Comparison of ENCODE assay signal across 19 cellular contexts in the genomic region with DNA sequence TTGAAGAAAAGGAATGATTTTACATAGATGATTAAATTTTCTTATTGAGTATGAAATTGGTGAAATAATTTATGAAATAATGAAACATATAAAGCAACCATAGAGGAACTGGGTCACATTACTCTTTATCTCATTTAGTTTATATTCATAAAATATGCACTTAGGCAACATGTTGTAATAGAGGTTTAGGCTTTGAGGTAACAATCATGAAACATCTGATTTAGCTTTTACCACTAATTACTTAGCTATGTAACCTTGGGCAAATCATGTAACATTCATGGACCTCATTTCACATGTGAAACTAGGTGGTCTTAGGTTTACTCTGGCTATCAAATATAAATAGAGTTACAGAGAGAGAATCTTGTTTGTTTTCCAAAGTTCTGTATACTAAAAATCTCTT. TPM values are rescaled to one million over a fixed set of nuclear protein-coding genes. Genes with fewer than 3 reads are reported as not detected.
DNase-seq lines count a peak whose midpoint lies in the region; FAIRE-seq and TF ChIP-seq lines count a peak whose summit lies in the region.
"Had no signal": no experiment of that assay in that cellular context is flagged by ENCODE, and none has a peak within 500 bp of the region (broad histone marks: within the 10 kb centered on the region; RNA-seq: fewer than 3 reads in every experiment).

No MANE protein-coding gene starts in this region.

- peak; percentile 9 for DNase-seq in AG10803 (ENCODE audit: low read depth)
- DNase-seq in fibroblast of peridontal ligament (ENCODE audit: extremely low read depth), result peak; percentile 54
- DNase-seq in small intestine, result no peak
- DNase-seq in activated CD4-positive, alpha-beta T cell treated with anti-CD3 and anti-CD28 coated beads for 4 hours, result no peak
- DNase-seq in activated T-cell treated with anti-CD3 and anti-CD28 coated beads, Interleukin-2, amount 50 U/mL, for 1 hour, result no peak
- DNase-seq in sigmoid colon, result no peak
- DNase-seq: 8988T; ACHN; C1 segment of cervical spinal cord; Calu3; CD4-positive, alpha-beta T cell; DMS79; HCEC 1CT; HFFc6 had no signal

- H3K36me3 ChIP-seq in small intestine (ENCODE audit: control insufficient read depth in 2 of 2, insufficient read depth in 2 of 2, low read length in 2 of 2) (peaks cover 0 to 6% of the 10 kb centered on the region in 2 donors), sigmoid colon (peaks cover 0 to 53% (median 9%) of the 10 kb centered on the region in 4 donors)

- H3K9me3 ChIP-seq in small intestine (ENCODE audit: control insufficient read depth, low read depth), result no peaks in the 10 kb centered on the region
- no peaks in the 10 kb centered on the region for H3K9me3 ChIP-seq in sigmoid colon

- H3K4me3 ChIP-seq in AG10803 (ENCODE audit: low read length) (no peak overlapping the region), small intestine (ENCODE audit: low read depth in 1 of 2, low read length in 2 of 2) (no peak overlapping the region), sigmoid colon (no peak overlapping the region)
- H3K4me3 ChIP-seq: K562 had no signal

- H3K27ac ChIP-seq in angular gyrus (ENCODE audit: low read depth, low read length), result peak overlapping the region; percentile 30
- H3K27ac ChIP-seq in small intestine (ENCODE audit: low read depth in 1 of 2, low read length in 1 of 2), result no peak overlapping the region
- no peak overlapping the region for H3K27ac ChIP-seq in sigmoid colon
- H3K27ac ChIP-seq: HL-60 had no signal

- intact Hi-C loops in sigmoid colon (cut with DNase I), result loop anchor here (5.0 kb wide), 1 partner anchor 102 kb away; no protein-coding TSS in a partner anchor

- TF ChIP-seq POLR2A in sigmoid colon (IDR thresholded peaks at IDR 0.05), result no peak

- no peak for TF ChIP-seq EP300 in sigmoid colon (IDR thresholded peaks at IDR 0.05)

- TF ChIP-seq CTCF in AG10803 (conservative IDR thresholded peaks at IDR 0.05; ENCODE audit: low read length) (no peak), sigmoid colon (IDR thresholded peaks at IDR 0.05) (no peak)

- peak; percentile 41 for FAIRE-seq in small intestine (lab: Jason Lieb, UNC)
- FAIRE-seq: GM12891, H1, K562 had no signal

- H3K4me1 ChIP-seq in small intestine (ENCODE audit: control insufficient read depth in 2 of 2, insufficient read depth in 1 of 2, low read depth in 1 of 2, low read length in 1 of 2) (no peaks in the 10 kb centered on the region), sigmoid colon (no peaks in the 10 kb centered on the region)

- H3K27me3 ChIP-seq in small intestine (ENCODE audit: control insufficient read depth in 2 of 2, insufficient read depth in 2 of 2, low read length in 2 of 2), result no peaks in the 10 kb centered on the region
- H3K27me3 ChIP-seq in sigmoid colon, result no peaks in the 10 kb centered on the region

RNA-seq across cellular contexts. Expression of gene SMARCA5, which starts 54.5 kb away (rescaled TPM):
- polyA plus RNA-seq in small intestine (10 to 100 TPM; 13.0 to 20.4 (median 14.9) TPM), sigmoid colon (10 to 100 TPM in 2 of 3 donors, 1 to 10 TPM in 1; 9.6 to 19.8 (median 12.9) TPM)
- total RNA-seq in sigmoid colon, result 10 to 100 TPM; 35.3 to 46.4 (median 41.8) TPM

Comparison
In these comparisons a context has a peak if more than half of its experiments do, and no peak if none do; other contexts are left out.
1. DNase-seq: peak in AG10803 (single experiment) and fibroblast of peridontal ligament (single experiment); none in small intestine (single experiment), activated CD4-positive, alpha-beta T cell treated with anti-CD3 and anti-CD28 coated beads for 4 hours (0 of 2), activated T-cell treated with anti-CD3 and anti-CD28 coated beads, Interleukin-2, amount 50 U/mL, for 1 hour (single experiment) and sigmoid colon (single experiment).